In the genomic region with DNA sequence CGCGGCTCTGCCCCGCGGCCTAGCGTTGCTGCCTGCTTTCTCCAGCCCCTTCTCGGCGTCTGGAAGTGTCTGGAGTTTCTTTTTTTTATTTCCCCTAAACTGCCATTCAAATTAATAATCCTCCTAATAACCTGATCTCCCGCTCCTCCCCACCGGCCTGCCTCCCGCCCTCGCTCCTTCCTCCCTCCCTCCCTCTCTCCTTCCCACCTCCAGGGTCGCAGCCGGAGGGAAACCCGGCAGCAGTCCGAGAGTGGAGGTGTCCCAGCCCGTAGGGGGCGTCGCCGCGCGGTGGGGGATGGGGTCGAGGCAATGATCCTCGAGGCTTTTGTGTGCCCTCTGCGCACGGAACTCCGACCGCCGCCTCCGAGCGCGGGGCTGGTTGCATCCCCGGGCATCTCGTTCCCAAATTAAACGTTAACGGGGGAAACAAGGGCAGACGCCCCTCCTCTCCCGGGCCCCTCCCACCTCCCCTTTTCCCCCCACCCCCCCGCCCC, we compare ENCODE assay signal across 1 cellular context.
TF ChIP-seq lines count a peak whose summit lies in the region.

No MANE protein-coding gene starts in this region.

TF ChIP-seq in K562, 482 proteins besides CTCF, POLR2A, EP300 and RAD21 (continued from another document and continues in another):
- TF ChIP-seq, protein P1, sequence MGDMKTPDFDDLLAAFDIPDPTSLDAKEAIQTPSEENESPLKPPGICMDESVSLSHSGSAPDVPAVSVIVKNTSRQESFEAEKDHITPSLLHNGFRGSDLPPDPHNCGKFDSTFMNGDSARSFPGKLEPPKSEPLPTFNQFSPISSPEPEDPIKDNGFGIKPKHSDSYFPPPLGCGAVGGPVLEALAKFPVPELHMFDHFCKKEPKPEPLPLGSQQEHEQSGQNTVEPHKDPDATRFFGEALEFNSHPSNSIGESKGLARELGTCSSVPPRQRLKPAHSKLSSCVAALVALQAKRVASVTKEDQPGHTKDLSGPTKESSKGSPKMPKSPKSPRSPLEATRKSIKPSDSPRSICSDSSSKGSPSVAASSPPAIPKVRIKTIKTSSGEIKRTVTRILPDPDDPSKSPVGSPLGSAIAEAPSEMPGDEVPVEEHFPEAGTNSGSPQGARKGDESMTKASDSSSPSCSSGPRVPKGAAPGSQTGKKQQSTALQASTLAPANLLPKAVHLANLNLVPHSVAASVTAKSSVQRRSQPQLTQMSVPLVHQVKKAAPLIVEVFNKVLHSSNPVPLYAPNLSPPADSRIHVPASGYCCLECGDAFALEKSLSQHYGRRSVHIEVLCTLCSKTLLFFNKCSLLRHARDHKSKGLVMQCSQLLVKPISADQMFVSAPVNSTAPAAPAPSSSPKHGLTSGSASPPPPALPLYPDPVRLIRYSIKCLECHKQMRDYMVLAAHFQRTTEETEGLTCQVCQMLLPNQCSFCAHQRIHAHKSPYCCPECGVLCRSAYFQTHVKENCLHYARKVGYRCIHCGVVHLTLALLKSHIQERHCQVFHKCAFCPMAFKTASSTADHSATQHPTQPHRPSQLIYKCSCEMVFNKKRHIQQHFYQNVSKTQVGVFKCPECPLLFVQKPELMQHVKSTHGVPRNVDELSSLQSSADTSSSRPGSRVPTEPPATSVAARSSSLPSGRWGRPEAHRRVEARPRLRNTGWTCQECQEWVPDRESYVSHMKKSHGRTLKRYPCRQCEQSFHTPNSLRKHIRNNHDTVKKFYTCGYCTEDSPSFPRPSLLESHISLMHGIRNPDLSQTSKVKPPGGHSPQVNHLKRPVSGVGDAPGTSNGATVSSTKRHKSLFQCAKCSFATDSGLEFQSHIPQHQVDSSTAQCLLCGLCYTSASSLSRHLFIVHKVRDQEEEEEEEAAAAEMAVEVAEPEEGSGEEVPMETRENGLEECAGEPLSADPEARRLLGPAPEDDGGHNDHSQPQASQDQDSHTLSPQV (IDR thresholded peaks at IDR 0.05), result no peak
- 0 out of 2 replicates have a peak, but pooled peaks have one; percentile 21 for TF ChIP-seq ETV5 (CRISPR knock-in tag; IDR thresholded peaks at IDR 0.05; ENCODE audit: low read depth)
- TF ChIP-seq L3MBTL2 (IDR thresholded peaks at IDR 0.05), result peak; percentile 69
- TF ChIP-seq SMARCC2 (IDR thresholded peaks at IDR 0.05; ENCODE audit: low read depth), result no peak
- TF ChIP-seq ZBTB8A (IDR thresholded peaks at IDR 0.05; ENCODE audit: partially characterized antibody), result no peak
- no peak for TF ChIP-seq SP2 (IDR thresholded peaks at IDR 0.05; ENCODE audit: extremely low read depth, low read depth, low read length, poor library complexity, severe bottlenecking)
- no peak for TF ChIP-seq HMG20A (CRISPR knock-in tag; conservative IDR thresholded peaks at IDR 0.05)
- TF ChIP-seq, protein P2, sequence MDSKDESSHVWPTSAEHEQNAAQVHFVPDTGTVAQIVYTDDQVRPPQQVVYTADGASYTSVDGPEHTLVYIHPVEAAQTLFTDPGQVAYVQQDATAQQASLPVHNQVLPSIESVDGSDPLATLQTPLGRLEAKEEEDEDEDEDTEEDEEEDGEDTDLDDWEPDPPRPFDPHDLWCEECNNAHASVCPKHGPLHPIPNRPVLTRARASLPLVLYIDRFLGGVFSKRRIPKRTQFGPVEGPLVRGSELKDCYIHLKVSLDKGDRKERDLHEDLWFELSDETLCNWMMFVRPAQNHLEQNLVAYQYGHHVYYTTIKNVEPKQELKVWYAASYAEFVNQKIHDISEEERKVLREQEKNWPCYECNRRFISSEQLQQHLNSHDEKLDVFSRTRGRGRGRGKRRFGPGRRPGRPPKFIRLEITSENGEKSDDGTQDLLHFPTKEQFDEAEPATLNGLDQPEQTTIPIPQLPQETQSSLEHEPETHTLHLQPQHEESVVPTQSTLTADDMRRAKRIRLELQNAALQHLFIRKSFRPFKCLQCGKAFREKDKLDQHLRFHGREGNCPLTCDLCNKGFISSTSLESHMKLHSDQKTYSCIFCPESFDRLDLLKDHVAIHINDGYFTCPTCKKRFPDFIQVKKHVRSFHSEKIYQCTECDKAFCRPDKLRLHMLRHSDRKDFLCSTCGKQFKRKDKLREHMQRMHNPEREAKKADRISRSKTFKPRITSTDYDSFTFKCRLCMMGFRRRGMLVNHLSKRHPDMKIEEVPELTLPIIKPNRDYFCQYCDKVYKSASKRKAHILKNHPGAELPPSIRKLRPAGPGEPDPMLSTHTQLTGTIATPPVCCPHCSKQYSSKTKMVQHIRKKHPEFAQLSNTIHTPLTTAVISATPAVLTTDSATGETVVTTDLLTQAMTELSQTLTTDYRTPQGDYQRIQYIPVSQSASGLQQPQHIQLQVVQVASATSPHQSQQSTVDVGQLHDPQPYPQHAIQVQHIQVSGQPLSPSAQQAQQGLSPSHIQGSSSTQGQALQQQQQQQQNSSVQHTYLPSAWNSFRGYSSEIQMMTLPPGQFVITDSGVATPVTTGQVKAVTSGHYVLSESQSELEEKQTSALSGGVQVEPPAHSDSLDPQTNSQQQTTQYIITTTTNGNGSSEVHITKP (IDR thresholded peaks at IDR 0.05; ENCODE audit: partially characterized antibody), result peak; percentile 61
- peak; percentile 65 for TF ChIP-seq CHD2 (IDR thresholded peaks at IDR 0.05; ENCODE audit: low read depth, low read length)
- peak; percentile 36; the same call in 1 of the 2 replicates for TF ChIP-seq CREB1 (IDR thresholded peaks at IDR 0.05)
- TF ChIP-seq CREB1 (CRISPR knock-in tag; IDR thresholded peaks at IDR 0.05), result no peak
- TF ChIP-seq ZKSCAN8 (CRISPR knock-in tag; IDR thresholded peaks at IDR 0.05), result no peak
- TF ChIP-seq C11orf30 (IDR thresholded peaks at IDR 0.05; ENCODE audit: low read depth), result no peak
- peak; percentile 69 for TF ChIP-seq NEUROD1 (IDR thresholded peaks at IDR 0.05; ENCODE audit: borderline replicate concordance, low read depth, low read length, partially characterized antibody)
- TF ChIP-seq YY1 (IDR thresholded peaks at IDR 0.05; ENCODE audit: borderline replicate concordance in 1 of 3, control insufficient read depth in 1 of 3, extremely low read depth in 1 of 3, insufficient read depth in 3 of 3, insufficient read length in 1 of 3, insufficient replicate concordance in 2 of 3, low read depth in 1 of 3, low read length in 2 of 3), result peak in 1 of 3 experiments; percentile 30
- peak; percentile 88 for TF ChIP-seq PCBP1 (IDR thresholded peaks at IDR 0.05; ENCODE audit: low read depth, low read length, poor library complexity, severe bottlenecking)
- 0 out of 4 replicates have a peak, but pooled peaks of 1 of the 2 experiments have one; percentile 33 for TF ChIP-seq SRF (CRISPR knock-in tag; IDR thresholded peaks at IDR 0.05)
- peak; percentile 33; the same call in 1 of the 2 replicates for TF ChIP-seq PHF8 (IDR thresholded peaks at IDR 0.05; ENCODE audit: borderline replicate concordance, low read length)
- no peak for TF ChIP-seq EHMT2 (IDR thresholded peaks at IDR 0.05)
- TF ChIP-seq ETV1 (tag; conservative IDR thresholded peaks at IDR 0.05; ENCODE audit: low read depth), result 0 out of 2 replicates have a peak, but pooled peaks have one; percentile 25
- TF ChIP-seq CHD1 (IDR thresholded peaks at IDR 0.05; ENCODE audit: low read length), result no peak
- TF ChIP-seq, protein P3, sequence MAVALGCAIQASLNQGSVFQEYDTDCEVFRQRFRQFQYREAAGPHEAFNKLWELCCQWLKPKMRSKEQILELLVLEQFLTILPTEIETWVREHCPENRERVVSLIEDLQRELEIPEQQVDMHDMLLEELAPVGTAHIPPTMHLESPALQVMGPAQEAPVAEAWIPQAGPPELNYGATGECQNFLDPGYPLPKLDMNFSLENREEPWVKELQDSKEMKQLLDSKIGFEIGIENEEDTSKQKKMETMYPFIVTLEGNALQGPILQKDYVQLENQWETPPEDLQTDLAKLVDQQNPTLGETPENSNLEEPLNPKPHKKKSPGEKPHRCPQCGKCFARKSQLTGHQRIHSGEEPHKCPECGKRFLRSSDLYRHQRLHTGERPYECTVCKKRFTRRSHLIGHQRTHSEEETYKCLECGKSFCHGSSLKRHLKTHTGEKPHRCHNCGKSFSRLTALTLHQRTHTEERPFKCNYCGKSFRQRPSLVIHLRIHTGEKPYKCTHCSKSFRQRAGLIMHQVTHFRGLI (CRISPR knock-in tag; IDR thresholded peaks at IDR 0.05), result no peak
- no peak for TF ChIP-seq FOSL1 (tag; conservative IDR thresholded peaks at IDR 0.05)
- TF ChIP-seq, protein P4, sequence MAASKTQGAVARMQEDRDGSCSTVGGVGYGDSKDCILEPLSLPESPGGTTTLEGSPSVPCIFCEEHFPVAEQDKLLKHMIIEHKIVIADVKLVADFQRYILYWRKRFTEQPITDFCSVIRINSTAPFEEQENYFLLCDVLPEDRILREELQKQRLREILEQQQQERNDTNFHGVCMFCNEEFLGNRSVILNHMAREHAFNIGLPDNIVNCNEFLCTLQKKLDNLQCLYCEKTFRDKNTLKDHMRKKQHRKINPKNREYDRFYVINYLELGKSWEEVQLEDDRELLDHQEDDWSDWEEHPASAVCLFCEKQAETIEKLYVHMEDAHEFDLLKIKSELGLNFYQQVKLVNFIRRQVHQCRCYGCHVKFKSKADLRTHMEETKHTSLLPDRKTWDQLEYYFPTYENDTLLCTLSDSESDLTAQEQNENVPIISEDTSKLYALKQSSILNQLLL (CRISPR knock-in tag; IDR thresholded peaks at IDR 0.05; ENCODE audit: borderline replicate concordance), result no peak
- TF ChIP-seq, protein P5, sequence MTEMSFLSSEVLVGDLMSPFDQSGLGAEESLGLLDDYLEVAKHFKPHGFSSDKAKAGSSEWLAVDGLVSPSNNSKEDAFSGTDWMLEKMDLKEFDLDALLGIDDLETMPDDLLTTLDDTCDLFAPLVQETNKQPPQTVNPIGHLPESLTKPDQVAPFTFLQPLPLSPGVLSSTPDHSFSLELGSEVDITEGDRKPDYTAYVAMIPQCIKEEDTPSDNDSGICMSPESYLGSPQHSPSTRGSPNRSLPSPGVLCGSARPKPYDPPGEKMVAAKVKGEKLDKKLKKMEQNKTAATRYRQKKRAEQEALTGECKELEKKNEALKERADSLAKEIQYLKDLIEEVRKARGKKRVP (CRISPR knock-in tag; IDR thresholded peaks at IDR 0.05), result peak; percentile 40; the same call in 1 of the 2 replicates
- TF ChIP-seq, protein P6, sequence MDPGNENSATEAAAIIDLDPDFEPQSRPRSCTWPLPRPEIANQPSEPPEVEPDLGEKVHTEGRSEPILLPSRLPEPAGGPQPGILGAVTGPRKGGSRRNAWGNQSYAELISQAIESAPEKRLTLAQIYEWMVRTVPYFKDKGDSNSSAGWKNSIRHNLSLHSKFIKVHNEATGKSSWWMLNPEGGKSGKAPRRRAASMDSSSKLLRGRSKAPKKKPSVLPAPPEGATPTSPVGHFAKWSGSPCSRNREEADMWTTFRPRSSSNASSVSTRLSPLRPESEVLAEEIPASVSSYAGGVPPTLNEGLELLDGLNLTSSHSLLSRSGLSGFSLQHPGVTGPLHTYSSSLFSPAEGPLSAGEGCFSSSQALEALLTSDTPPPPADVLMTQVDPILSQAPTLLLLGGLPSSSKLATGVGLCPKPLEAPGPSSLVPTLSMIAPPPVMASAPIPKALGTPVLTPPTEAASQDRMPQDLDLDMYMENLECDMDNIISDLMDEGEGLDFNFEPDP (CRISPR knock-in tag; IDR thresholded peaks at IDR 0.05), result no peak
- no peak for TF ChIP-seq SRSF9 (IDR thresholded peaks at IDR 0.05; ENCODE audit: borderline replicate concordance, low read depth, low read length)
- TF ChIP-seq GATAD2B (IDR thresholded peaks at IDR 0.05; ENCODE audit: borderline replicate concordance), result no peak; the same call in 1 of the 2 replicates
- TF ChIP-seq MCM5 (IDR thresholded peaks at IDR 0.05; ENCODE audit: low read depth), result no peak
- TF ChIP-seq, protein P7, sequence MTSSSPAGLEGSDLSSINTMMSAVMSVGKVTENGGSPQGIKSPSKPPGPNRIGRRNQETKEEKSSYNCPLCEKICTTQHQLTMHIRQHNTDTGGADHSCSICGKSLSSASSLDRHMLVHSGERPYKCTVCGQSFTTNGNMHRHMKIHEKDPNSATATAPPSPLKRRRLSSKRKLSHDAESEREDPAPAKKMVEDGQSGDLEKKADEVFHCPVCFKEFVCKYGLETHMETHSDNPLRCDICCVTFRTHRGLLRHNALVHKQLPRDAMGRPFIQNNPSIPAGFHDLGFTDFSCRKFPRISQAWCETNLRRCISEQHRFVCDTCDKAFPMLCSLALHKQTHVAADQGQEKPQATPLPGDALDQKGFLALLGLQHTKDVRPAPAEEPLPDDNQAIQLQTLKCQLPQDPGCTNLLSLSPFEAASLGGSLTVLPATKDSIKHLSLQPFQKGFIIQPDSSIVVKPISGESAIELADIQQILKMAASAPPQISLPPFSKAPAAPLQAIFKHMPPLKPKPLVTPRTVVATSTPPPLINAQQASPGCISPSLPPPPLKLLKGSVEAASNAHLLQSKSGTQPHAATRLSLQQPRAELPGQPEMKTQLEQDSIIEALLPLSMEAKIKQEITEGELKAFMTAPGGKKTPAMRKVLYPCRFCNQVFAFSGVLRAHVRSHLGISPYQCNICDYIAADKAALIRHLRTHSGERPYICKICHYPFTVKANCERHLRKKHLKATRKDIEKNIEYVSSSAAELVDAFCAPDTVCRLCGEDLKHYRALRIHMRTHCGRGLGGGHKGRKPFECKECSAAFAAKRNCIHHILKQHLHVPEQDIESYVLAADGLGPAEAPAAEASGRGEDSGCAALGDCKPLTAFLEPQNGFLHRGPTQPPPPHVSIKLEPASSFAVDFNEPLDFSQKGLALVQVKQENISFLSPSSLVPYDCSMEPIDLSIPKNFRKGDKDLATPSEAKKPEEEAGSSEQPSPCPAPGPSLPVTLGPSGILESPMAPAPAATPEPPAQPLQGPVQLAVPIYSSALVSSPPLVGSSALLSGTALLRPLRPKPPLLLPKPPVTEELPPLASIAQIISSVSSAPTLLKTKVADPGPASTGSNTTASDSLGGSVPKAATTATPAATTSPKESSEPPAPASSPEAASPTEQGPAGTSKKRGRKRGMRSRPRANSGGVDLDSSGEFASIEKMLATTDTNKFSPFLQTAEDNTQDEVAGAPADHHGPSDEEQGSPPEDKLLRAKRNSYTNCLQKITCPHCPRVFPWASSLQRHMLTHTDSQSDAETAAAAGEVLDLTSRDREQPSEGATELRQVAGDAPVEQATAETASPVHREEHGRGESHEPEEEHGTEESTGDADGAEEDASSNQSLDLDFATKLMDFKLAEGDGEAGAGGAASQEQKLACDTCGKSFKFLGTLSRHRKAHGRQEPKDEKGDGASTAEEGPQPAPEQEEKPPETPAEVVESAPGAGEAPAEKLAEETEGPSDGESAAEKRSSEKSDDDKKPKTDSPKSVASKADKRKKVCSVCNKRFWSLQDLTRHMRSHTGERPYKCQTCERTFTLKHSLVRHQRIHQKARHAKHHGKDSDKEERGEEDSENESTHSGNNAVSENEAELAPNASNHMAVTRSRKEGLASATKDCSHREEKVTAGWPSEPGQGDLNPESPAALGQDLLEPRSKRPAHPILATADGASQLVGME (CRISPR knock-in tag; IDR thresholded peaks at IDR 0.05), result no peak
- no peak for TF ChIP-seq SRSF3 (IDR thresholded peaks at IDR 0.05; ENCODE audit: insufficient read depth, low read length)
- no peak for TF ChIP-seq TCFL5 (CRISPR knock-in tag; conservative IDR thresholded peaks at IDR 0.05)
